In genomic region chr1:211885746-211886522, GRCh38 we compare ENCODE assay signal across 1 cellular context.
A peak's percentile ranks its signal among the peaks of the same experiment; 100 is the strongest.
TF ChIP-seq lines count a peak whose summit lies in the region.

No MANE protein-coding gene starts in this region.

TF ChIP-seq in HepG2, 621 proteins besides CTCF, POLR2A, EP300 and RAD21 (continued from another document and continues in another):
- TF ChIP-seq PTBP1 (IDR thresholded peaks at IDR 0.05; ENCODE audit: low read depth, low read length, poor library complexity, severe bottlenecking) = no peak
- no peak for TF ChIP-seq ZBTB1 (CRISPR knock-in tag; IDR thresholded peaks at IDR 0.05; ENCODE audit: borderline replicate concordance)
- peak; percentile 78 for TF ChIP-seq ZNF441 (CRISPR knock-in tag; IDR thresholded peaks at IDR 0.05; ENCODE audit: borderline replicate concordance)
- peak; percentile 89 for TF ChIP-seq ZNF263 (CRISPR knock-in tag; IDR thresholded peaks at IDR 0.05)
- TF ChIP-seq ZNF629 (CRISPR knock-in tag; conservative IDR thresholded peaks at IDR 0.05) = no peak
- TF ChIP-seq, protein P1, sequence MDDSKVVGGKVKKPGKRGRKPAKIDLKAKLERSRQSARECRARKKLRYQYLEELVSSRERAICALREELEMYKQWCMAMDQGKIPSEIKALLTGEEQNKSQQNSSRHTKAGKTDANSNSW (CRISPR knock-in tag; IDR thresholded peaks at IDR 0.05; ENCODE audit: borderline replicate concordance) = no peak
- TF ChIP-seq TAF1 (CRISPR knock-in tag; IDR thresholded peaks at IDR 0.05) = no peak
- TF ChIP-seq, protein P2, sequence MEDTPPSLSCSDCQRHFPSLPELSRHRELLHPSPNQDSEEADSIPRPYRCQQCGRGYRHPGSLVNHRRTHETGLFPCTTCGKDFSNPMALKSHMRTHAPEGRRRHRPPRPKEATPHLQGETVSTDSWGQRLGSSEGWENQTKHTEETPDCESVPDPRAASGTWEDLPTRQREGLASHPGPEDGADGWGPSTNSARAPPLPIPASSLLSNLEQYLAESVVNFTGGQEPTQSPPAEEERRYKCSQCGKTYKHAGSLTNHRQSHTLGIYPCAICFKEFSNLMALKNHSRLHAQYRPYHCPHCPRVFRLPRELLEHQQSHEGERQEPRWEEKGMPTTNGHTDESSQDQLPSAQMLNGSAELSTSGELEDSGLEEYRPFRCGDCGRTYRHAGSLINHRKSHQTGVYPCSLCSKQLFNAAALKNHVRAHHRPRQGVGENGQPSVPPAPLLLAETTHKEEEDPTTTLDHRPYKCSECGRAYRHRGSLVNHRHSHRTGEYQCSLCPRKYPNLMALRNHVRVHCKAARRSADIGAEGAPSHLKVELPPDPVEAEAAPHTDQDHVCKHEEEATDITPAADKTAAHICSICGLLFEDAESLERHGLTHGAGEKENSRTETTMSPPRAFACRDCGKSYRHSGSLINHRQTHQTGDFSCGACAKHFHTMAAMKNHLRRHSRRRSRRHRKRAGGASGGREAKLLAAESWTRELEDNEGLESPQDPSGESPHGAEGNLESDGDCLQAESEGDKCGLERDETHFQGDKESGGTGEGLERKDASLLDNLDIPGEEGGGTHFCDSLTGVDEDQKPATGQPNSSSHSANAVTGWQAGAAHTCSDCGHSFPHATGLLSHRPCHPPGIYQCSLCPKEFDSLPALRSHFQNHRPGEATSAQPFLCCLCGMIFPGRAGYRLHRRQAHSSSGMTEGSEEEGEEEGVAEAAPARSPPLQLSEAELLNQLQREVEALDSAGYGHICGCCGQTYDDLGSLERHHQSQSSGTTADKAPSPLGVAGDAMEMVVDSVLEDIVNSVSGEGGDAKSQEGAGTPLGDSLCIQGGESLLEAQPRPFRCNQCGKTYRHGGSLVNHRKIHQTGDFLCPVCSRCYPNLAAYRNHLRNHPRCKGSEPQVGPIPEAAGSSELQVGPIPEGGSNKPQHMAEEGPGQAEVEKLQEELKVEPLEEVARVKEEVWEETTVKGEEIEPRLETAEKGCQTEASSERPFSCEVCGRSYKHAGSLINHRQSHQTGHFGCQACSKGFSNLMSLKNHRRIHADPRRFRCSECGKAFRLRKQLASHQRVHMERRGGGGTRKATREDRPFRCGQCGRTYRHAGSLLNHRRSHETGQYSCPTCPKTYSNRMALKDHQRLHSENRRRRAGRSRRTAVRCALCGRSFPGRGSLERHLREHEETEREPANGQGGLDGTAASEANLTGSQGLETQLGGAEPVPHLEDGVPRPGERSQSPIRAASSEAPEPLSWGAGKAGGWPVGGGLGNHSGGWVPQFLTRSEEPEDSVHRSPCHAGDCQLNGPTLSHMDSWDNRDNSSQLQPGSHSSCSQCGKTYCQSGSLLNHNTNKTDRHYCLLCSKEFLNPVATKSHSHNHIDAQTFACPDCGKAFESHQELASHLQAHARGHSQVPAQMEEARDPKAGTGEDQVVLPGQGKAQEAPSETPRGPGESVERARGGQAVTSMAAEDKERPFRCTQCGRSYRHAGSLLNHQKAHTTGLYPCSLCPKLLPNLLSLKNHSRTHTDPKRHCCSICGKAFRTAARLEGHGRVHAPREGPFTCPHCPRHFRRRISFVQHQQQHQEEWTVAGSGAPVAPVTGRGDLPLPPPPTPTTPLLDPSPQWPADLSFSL (CRISPR knock-in tag; IDR thresholded peaks at IDR 0.05) = no peak; the same call in 1 of the 2 replicates
- no peak for TF ChIP-seq PAWR (CRISPR knock-in tag; IDR thresholded peaks at IDR 0.05; ENCODE audit: borderline replicate concordance)
- peak; percentile 93 for TF ChIP-seq ARID5B (CRISPR knock-in tag; IDR thresholded peaks at IDR 0.05)
- no peak; the same call in 1 of the 2 replicates for TF ChIP-seq KDM3A (CRISPR knock-in tag; IDR thresholded peaks at IDR 0.05; ENCODE audit: low read depth)
- TF ChIP-seq, protein P3, sequence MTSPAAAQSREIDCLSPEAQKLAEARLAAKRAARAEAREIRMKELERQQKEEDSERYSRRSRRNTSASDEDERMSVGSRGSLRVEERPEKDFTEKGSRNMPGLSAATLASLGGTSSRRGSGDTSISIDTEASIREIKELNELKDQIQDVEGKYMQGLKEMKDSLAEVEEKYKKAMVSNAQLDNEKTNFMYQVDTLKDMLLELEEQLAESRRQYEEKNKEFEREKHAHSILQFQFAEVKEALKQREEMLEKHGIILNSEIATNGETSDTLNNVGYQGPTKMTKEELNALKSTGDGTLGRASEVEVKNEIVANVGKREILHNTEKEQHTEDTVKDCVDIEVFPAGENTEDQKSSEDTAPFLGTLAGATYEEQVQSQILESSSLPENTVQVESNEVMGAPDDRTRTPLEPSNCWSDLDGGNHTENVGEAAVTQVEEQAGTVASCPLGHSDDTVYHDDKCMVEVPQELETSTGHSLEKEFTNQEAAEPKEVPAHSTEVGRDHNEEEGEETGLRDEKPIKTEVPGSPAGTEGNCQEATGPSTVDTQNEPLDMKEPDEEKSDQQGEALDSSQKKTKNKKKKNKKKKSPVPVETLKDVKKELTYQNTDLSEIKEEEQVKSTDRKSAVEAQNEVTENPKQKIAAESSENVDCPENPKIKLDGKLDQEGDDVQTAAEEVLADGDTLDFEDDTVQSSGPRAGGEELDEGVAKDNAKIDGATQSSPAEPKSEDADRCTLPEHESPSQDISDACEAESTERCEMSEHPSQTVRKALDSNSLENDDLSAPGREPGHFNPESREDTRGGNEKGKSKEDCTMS (CRISPR knock-in tag; conservative IDR thresholded peaks at IDR 0.05) = no peak
- TF ChIP-seq, protein P4, sequence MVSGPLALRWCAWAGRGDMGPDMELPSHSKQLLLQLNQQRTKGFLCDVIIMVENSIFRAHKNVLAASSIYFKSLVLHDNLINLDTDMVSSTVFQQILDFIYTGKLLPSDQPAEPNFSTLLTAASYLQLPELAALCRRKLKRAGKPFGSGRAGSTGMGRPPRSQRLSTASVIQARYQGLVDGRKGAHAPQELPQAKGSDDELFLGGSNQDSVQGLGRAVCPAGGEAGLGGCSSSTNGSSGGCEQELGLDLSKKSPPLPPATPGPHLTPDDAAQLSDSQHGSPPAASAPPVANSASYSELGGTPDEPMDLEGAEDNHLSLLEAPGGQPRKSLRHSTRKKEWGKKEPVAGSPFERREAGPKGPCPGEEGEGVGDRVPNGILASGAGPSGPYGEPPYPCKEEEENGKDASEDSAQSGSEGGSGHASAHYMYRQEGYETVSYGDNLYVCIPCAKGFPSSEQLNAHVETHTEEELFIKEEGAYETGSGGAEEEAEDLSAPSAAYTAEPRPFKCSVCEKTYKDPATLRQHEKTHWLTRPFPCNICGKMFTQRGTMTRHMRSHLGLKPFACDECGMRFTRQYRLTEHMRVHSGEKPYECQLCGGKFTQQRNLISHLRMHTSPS (CRISPR knock-in tag; IDR thresholded peaks at IDR 0.05; ENCODE audit: low read depth) = peak; percentile 85
- TF ChIP-seq MIXL1 (CRISPR knock-in tag; IDR thresholded peaks at IDR 0.05) = peak; percentile 90; the same call in 1 of the 2 replicates
- TF ChIP-seq TARDBP (CRISPR knock-in tag; IDR thresholded peaks at IDR 0.05) = peak; percentile 80
- no peak for TF ChIP-seq ZNF558 (CRISPR knock-in tag; IDR thresholded peaks at IDR 0.05; ENCODE audit: borderline replicate concordance)
- no peak for TF ChIP-seq SAFB2 (CRISPR knock-in tag; IDR thresholded peaks at IDR 0.05; ENCODE audit: borderline replicate concordance, low read depth)
- no peak for TF ChIP-seq ZSCAN5A (CRISPR knock-in tag; IDR thresholded peaks at IDR 0.05; ENCODE audit: borderline replicate concordance)
- no peak; the same call in 1 of the 2 replicates for TF ChIP-seq ZNF205 (CRISPR knock-in tag; IDR thresholded peaks at IDR 0.05)
- peak; percentile 83; the same call in 1 of the 2 replicates for TF ChIP-seq RXRA (CRISPR knock-in tag; IDR thresholded peaks at IDR 0.05)
- no peak for TF ChIP-seq ZFP82 (CRISPR knock-in tag; IDR thresholded peaks at IDR 0.05; ENCODE audit: borderline replicate concordance)
- TF ChIP-seq ZNF672 (CRISPR knock-in tag; IDR thresholded peaks at IDR 0.05) = no peak
- peak; percentile 95 for TF ChIP-seq GATAD2A (CRISPR knock-in tag; IDR thresholded peaks at IDR 0.05)
- TF ChIP-seq ZNF746 (CRISPR knock-in tag; IDR thresholded peaks at IDR 0.05) = peak; percentile 77; the same call in 1 of the 2 replicates
- no peak for TF ChIP-seq ZNF333 (CRISPR knock-in tag; IDR thresholded peaks at IDR 0.05; ENCODE audit: borderline replicate concordance)
- no peak for TF ChIP-seq CENPX (CRISPR knock-in tag; IDR thresholded peaks at IDR 0.05)
- TF ChIP-seq NFYB (CRISPR knock-in tag; IDR thresholded peaks at IDR 0.05) = no peak
- no peak for TF ChIP-seq SP1 (IDR thresholded peaks at IDR 0.05)
- no peak for TF ChIP-seq SP1 (CRISPR knock-in tag; IDR thresholded peaks at IDR 0.05)
- no peak for TF ChIP-seq ATAD3A (CRISPR knock-in tag; IDR thresholded peaks at IDR 0.05)
- no peak for TF ChIP-seq CHCHD3 (CRISPR knock-in tag; IDR thresholded peaks at IDR 0.05)
- peak; percentile 77 for TF ChIP-seq SOX5 (CRISPR knock-in tag; IDR thresholded peaks at IDR 0.05; ENCODE audit: borderline replicate concordance)
- no peak for TF ChIP-seq NR0B2 (CRISPR knock-in tag; IDR thresholded peaks at IDR 0.05)
- no peak for TF ChIP-seq RBM22 (optimal IDR thresholded peaks at IDR 0.05; ENCODE audit: low read length)
- TF ChIP-seq CBX1 (IDR thresholded peaks at IDR 0.05; ENCODE audit: low read depth) = no peak
- TF ChIP-seq ATM (IDR thresholded peaks at IDR 0.05; ENCODE audit: borderline replicate concordance) = no peak
- TF ChIP-seq PHB2 (IDR thresholded peaks at IDR 0.05; ENCODE audit: partially characterized antibody) = no peak
- no peak for TF ChIP-seq ZNF251 (CRISPR knock-in tag; IDR thresholded peaks at IDR 0.05)
- TF ChIP-seq ZNF639 (CRISPR knock-in tag; conservative IDR thresholded peaks at IDR 0.05) = no peak; the same call in 1 of the 2 replicates
- TF ChIP-seq ELK4 (CRISPR knock-in tag; IDR thresholded peaks at IDR 0.05; ENCODE audit: borderline replicate concordance) = no peak
- TF ChIP-seq CSRNP2 (CRISPR knock-in tag; conservative IDR thresholded peaks at IDR 0.05; ENCODE audit: low read depth) = no peak
